In the genomic region with DNA sequence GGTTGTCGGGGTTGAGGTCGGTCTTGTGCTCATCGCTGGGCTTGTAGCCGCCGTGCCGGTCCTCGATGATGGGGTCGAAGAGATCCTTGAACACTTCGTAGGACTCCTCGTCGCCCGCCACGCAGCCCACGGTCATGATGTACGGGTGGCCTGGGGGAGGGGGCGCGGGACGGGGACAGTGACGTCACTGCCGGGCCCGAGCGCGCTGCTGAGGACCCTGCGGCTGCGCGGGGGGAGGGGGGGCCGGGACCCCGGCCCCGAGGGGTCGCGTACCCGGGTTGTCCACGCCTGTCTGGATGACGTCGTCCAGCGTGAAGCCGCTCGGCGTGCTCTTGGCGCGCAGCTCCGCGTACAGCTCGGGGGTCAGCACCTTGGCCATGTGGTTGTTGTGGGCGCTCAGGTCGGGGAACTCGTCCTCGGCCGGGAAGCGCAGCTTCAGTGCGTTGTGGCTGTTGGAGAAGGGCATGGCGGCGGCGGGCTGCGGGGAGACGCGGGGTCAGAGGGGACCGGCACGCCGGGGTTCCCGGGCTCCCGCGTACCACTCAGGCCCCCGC, we compare ENCODE assay signal across 8 cellular contexts. TPM values are rescaled to one million over a fixed set of nuclear protein-coding genes. Genes with fewer than 3 reads are reported as not detected.
A peak's percentile ranks its signal among the peaks of the same experiment; 100 is the strongest.
DNase-seq lines count a peak whose midpoint lies in the region; ATAC-seq lines count a peak whose summit lies in the region.

No MANE protein-coding gene starts in this region.

- peak overlapping the region; percentile 13 for H3K4me3 ChIP-seq in mononuclear cell (ENCODE audit: low read length)

- H3K27me3 Mint-ChIP-seq in dendritic cell treated with granulocyte-macrophage colony-stimulating factor and Interleukin-4, amounts not matched to agents 40 ng/mL and 50 ng/mL, for 4 days: peaks cover 25% of the 10 kb centered on the region

- peaks cover 27% of the 10 kb centered on the region for H3K27me3 ChIP-seq in mononuclear cell (ENCODE audit: insufficient read depth, low read length)

- peak; percentile 47 for DNase-seq in DMS79 (lab: John Stamatoyannopoulos, UW)
- peak; percentile 65 for DNase-seq in NCI-H2227 (lab: John Stamatoyannopoulos, UW; ENCODE audit: unreplicated experiment)
- DNase-seq in NCI-H1048 (lab: John Stamatoyannopoulos, UW): no peak

- peak overlapping the region; percentile 69 for H3K4me3 Mint-ChIP-seq in dendritic cell treated with granulocyte-macrophage colony-stimulating factor and Interleukin-4, amounts not matched to agents 40 ng/mL and 50 ng/mL, for 4 days

- H3K27ac Mint-ChIP-seq in dendritic cell treated with granulocyte-macrophage colony-stimulating factor and Interleukin-4, amounts not matched to agents 40 ng/mL and 50 ng/mL, for 4 days: no peak overlapping the region

- no peaks in the 10 kb centered on the region for H3K9me3 Mint-ChIP-seq in dendritic cell treated with granulocyte-macrophage colony-stimulating factor and Interleukin-4, amounts not matched to agents 40 ng/mL and 50 ng/mL, for 4 days

- intact Hi-C loops in dendritic cell treated with granulocyte-macrophage colony-stimulating factor and Interleukin-4, amounts not matched to agents 40 ng/mL and 50 ng/mL, for 4 days (cut with micrococcal nuclease): no loop called here

- ATAC-seq in GM18502 (IDR thresholded peaks at IDR 0.05; ENCODE audit: poor library complexity, unreplicated experiment): no peak
- ATAC-seq in GM18870 (IDR thresholded peaks at IDR 0.05; ENCODE audit: unreplicated experiment): no peak
- no peak for ATAC-seq in HG03571 (IDR thresholded peaks at IDR 0.05; ENCODE audit: unreplicated experiment)

- H3K4me1 Mint-ChIP-seq in dendritic cell treated with granulocyte-macrophage colony-stimulating factor and Interleukin-4, amounts not matched to agents 40 ng/mL and 50 ng/mL, for 4 days (ENCODE audit: low read depth): peaks cover 60% of the 10 kb centered on the region

- H3K36me3 Mint-ChIP-seq in dendritic cell treated with granulocyte-macrophage colony-stimulating factor and Interleukin-4, amounts not matched to agents 40 ng/mL and 50 ng/mL, for 4 days (ENCODE audit: low read depth): peaks cover 24% of the 10 kb centered on the region

- H3K9me3 ChIP-seq in mononuclear cell (ENCODE audit: low read depth, low read length): no peaks in the 10 kb centered on the region

- peaks cover 42% of the 10 kb centered on the region for H3K4me1 ChIP-seq in mononuclear cell (ENCODE audit: insufficient read depth, low read length)

RNA-seq across cellular contexts. Expression of a gene that starts 0.5 kb away (rescaled TPM):
- 6.4 TPM for total RNA-seq in mononuclear cell

RNA-seq across cellular contexts. Expression of a gene that starts 6.9 kb away (rescaled TPM):
- total RNA-seq in mononuclear cell: 7.2 TPM

RNA-seq across cellular contexts. Expression of a gene that starts 40.4 kb away (rescaled TPM):
- 45.8 TPM for total RNA-seq in mononuclear cell

RNA-seq across cellular contexts. Expression of a gene that starts 40.7 kb away (rescaled TPM):
- 11.3 TPM for total RNA-seq in mononuclear cell
